In genomic region chr6:72822691-72823090, GRCh38 we compare ENCODE assay signal across 22 cellular contexts.
"Had no signal": no experiment of that assay in that cellular context is flagged by ENCODE, and none has a peak within 500 bp of the region (broad histone marks: within the 10 kb centered on the region; RNA-seq: fewer than 3 reads in every experiment).

No MANE protein-coding gene starts in this region.

- H3K9me3 Mint-ChIP-seq: naive thymus-derived CD8-positive, alpha-beta T cell; stimulated activated effector memory CD8-positive, alpha-beta T cell treated with anti-CD3 and anti-CD28 coated beads, Interleukin-12 subunit alpha, Interleukin-12 subunit beta, amount 100 ng/mL, for 72 hours; type B pancreatic cell had no signal

- H3K36me3 ChIP-seq: esophagus muscularis mucosa, gastroesophageal sphincter, neutrophil, right atrium auricular region, suprapubic skin, thyroid gland had no signal

- DNase-seq: cortex of kidney; dorsolateral prefrontal cortex; effector CD8-positive, alpha-beta T cell; glutamatergic neuron; kidney glomerular epithelial cell; mammary epithelial cell; mucosa of descending colon; naive thymus-derived CD8-positive, alpha-beta T cell; small intestine; stimulated activated CD4-positive, alpha-beta T cell treated with anti-CD3 and anti-CD28 coated beads, Interleukin-12 subunit alpha, Interleukin-12 subunit beta, amount 100 ng/mL, for 4 hours; stimulated activated CD4-positive, alpha-beta T cell treated with anti-CD3 and anti-CD28 coated beads, Interleukin-2, amount 100 ng/mL, for 48 hours; stimulated activated CD8-positive, alpha-beta memory T cell treated with anti-CD3 and anti-CD28 coated beads, Interleukin-4, amount 100 ng/mL, for 48 hours; stimulated activated naive CD8-positive, alpha-beta T cell treated with anti-CD3 and anti-CD28 coated beads, Interleukin-15, Interleukin-2, amounts not matched to agents 100 U/mL and 50 U/mL, for 24 hours; thyroid gland had no signal

- H3K9me3 ChIP-seq: esophagus muscularis mucosa, gastroesophageal sphincter, mucosa of descending colon, neutrophil, right atrium auricular region, suprapubic skin, thyroid gland had no signal

- H3K36me3 Mint-ChIP-seq: stimulated activated effector memory CD8-positive, alpha-beta T cell treated with anti-CD3 and anti-CD28 coated beads, Interleukin-12 subunit alpha, Interleukin-12 subunit beta, amount 100 ng/mL, for 72 hours; type B pancreatic cell had no signal

- H3K4me3 Mint-ChIP-seq: naive thymus-derived CD8-positive, alpha-beta T cell; stimulated activated effector memory CD8-positive, alpha-beta T cell treated with anti-CD3 and anti-CD28 coated beads, Interleukin-12 subunit alpha, Interleukin-12 subunit beta, amount 100 ng/mL, for 72 hours; type B pancreatic cell had no signal

- H3K4me1 ChIP-seq: esophagus muscularis mucosa, gastroesophageal sphincter, right atrium auricular region, suprapubic skin, thyroid gland had no signal

- H3K4me3 ChIP-seq: dorsolateral prefrontal cortex, esophagus muscularis mucosa, gastroesophageal sphincter, mucosa of descending colon, right atrium auricular region, suprapubic skin, thyroid gland had no signal

- ATAC-seq: gastroesophageal sphincter; left lobe of liver; mucosa of descending colon; naive thymus-derived CD8-positive, alpha-beta T cell; stimulated activated effector memory CD8-positive, alpha-beta T cell treated with anti-CD3 and anti-CD28 coated beads, Interleukin-12 subunit alpha, Interleukin-12 subunit beta, amount 100 ng/mL, for 72 hours; stimulated activated naive CD8-positive, alpha-beta T cell treated with anti-CD3 and anti-CD28 coated beads, Interleukin-15, Interleukin-2, amounts not matched to agents 100 U/mL and 50 U/mL, for 24 hours had no signal

- H3K27ac Mint-ChIP-seq: stimulated activated effector memory CD8-positive, alpha-beta T cell treated with anti-CD3 and anti-CD28 coated beads, Interleukin-12 subunit alpha, Interleukin-12 subunit beta, amount 100 ng/mL, for 72 hours; type B pancreatic cell had no signal

- H3K27ac ChIP-seq: dorsolateral prefrontal cortex, esophagus muscularis mucosa, gastroesophageal sphincter, right atrium auricular region, suprapubic skin, thyroid gland had no signal

- H3K27me3 Mint-ChIP-seq: naive thymus-derived CD8-positive, alpha-beta T cell; type B pancreatic cell had no signal

- H3K27me3 ChIP-seq: dorsolateral prefrontal cortex, esophagus muscularis mucosa, gastroesophageal sphincter, neutrophil, right atrium auricular region, suprapubic skin, thyroid gland had no signal
